Comparison of ENCODE assay signal across 8 cellular contexts in the genomic region with DNA sequence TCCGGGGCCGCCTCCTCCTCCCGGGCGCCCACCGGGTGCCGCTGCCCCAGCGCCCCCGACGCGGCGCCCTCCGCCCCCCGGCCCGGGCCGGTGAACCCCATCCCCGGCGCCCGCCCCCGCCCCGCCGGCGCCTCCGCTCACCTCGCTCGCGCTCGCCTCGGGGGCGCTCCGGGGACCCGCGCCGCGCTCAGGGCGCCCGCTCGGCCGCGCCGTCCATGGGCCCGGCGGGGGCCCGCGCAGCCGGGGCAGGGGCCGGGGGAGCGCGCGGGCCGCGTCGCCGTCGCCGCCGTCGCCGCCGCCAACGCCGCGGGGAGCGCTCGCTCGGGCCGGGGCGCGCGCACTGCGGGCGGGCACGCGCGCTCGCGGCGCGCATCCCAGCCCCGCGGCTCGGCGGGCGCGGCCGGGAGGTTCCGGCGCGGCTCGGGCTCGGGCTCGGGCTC. TPM values are rescaled to one million over a fixed set of nuclear protein-coding genes. Genes with fewer than 3 reads are reported as not detected.
DNase-seq lines count a peak whose midpoint lies in the region; ATAC-seq, FAIRE-seq and TF ChIP-seq lines count a peak whose summit lies in the region.

No MANE protein-coding gene starts in this region.

- H3K4me3 Mint-ChIP-seq in CD8-positive, alpha-beta memory T cell: no peak overlapping the region

- H3K4me1 Mint-ChIP-seq in CD8-positive, alpha-beta memory T cell: peaks cover 19 to 45% (median 24%) of the 10 kb centered on the region in 3 donors

- no peak for FAIRE-seq in kidney (lab: Jason Lieb, UNC)

- H3K27me3 Mint-ChIP-seq in CD8-positive, alpha-beta memory T cell: no peaks in the 10 kb centered on the region

- CTCF ChIA-PET in CD8-positive, alpha-beta memory T cell (lab: Charles Lee): interaction anchor here (1.3 to 13.9 kb wide), 2 partner anchors 25 to 122 kb away, joined by 5 to 152 read pairs; no protein-coding TSS in a partner anchor

- H3K27me3 ChIP-seq in CD8-positive, alpha-beta memory T cell (ENCODE audit: insufficient read depth, low read length, poor library complexity, severe bottlenecking): peaks cover 4% of the 10 kb centered on the region
- H3K27me3 ChIP-seq in NT2/D1 (ENCODE audit: insufficient read depth, insufficient read length) (peaks cover 47% of the 10 kb centered on the region), gastroesophageal sphincter (peaks cover 15% of the 10 kb centered on the region), sigmoid colon (no peaks in the 10 kb centered on the region)

- TF ChIP-seq POLR2A in gastroesophageal sphincter (IDR thresholded peaks at IDR 0.05): no peak
- TF ChIP-seq POLR2A in sigmoid colon (IDR thresholded peaks at IDR 0.05): no peak

- H3K4me3 ChIP-seq in CD8-positive, alpha-beta memory T cell (ENCODE audit: low read length): no peak overlapping the region
- H3K4me3 ChIP-seq in NT2/D1 (ENCODE audit: insufficient read length, low read depth) (peak overlapping the region; percentile 65), gastroesophageal sphincter (peak overlapping the region; percentile 55 to 73), sigmoid colon (peak overlapping the region; percentile 45 to 77 (median 56)), kidney (ENCODE audit: low read length in 2 of 2) (peak overlapping the region in 1 of 2 donors; percentile 53)

- no CpG with 5 or more reads among the region's 91 CpGs for WGBS in gastroesophageal sphincter (ENCODE audit: low coverage in 1 of 2), 2 donors
- 1% methylated on average over 91 of the region's 91 CpGs for WGBS in sigmoid colon, 2 donors

- H3K9ac ChIP-seq in NT2/D1 (ENCODE audit: insufficient read length, low read depth) (peak overlapping the region; percentile 90), kidney (ENCODE audit: low read length in 2 of 2) (no peak overlapping the region)

- no peaks in the 10 kb centered on the region for H3K9me3 ChIP-seq in CD8-positive, alpha-beta memory T cell (ENCODE audit: low read length)
- H3K9me3 ChIP-seq in NT2/D1 (ENCODE audit: insufficient read depth, low read length) (no peaks in the 10 kb centered on the region), gastroesophageal sphincter (no peaks in the 10 kb centered on the region), sigmoid colon (no peaks in the 10 kb centered on the region), kidney (ENCODE audit: control insufficient read depth in 1 of 2, low read length in 2 of 2) (no peaks in the 10 kb centered on the region)

- no peaks in the 10 kb centered on the region for H3K36me3 ChIP-seq in CD8-positive, alpha-beta memory T cell (ENCODE audit: insufficient read depth, low read length)
- H3K36me3 ChIP-seq in NT2/D1 (ENCODE audit: insufficient read depth, insufficient read length, low read length): peaks cover 11% of the 10 kb centered on the region
- no peaks in the 10 kb centered on the region for H3K36me3 ChIP-seq in gastroesophageal sphincter
- no peaks in the 10 kb centered on the region for H3K36me3 ChIP-seq in sigmoid colon
- no peaks in the 10 kb centered on the region for H3K36me3 ChIP-seq in kidney (ENCODE audit: control insufficient read depth in 1 of 2, insufficient read depth in 2 of 2, low read length in 2 of 2)

- H3K36me3 Mint-ChIP-seq in CD8-positive, alpha-beta memory T cell: peaks cover 0 to 3% (median 0%) of the 10 kb centered on the region in 3 donors

- peaks cover 35% of the 10 kb centered on the region for H3K4me1 ChIP-seq in CD8-positive, alpha-beta memory T cell (ENCODE audit: insufficient read depth, low read length)
- H3K4me1 ChIP-seq in NT2/D1 (ENCODE audit: insufficient read depth, insufficient read length): peaks cover 40% of the 10 kb centered on the region
- peaks cover 0 to 77% (median 33%) of the 10 kb centered on the region in 3 donors for H3K4me1 ChIP-seq in gastroesophageal sphincter
- H3K4me1 ChIP-seq in sigmoid colon: peaks cover 0 to 72% (median 62%) of the 10 kb centered on the region in 4 donors
- peaks cover 0 to 19% of the 10 kb centered on the region in 2 donors for H3K4me1 ChIP-seq in kidney (ENCODE audit: control insufficient read depth in 1 of 2, insufficient read depth in 1 of 2, low read depth in 1 of 2, low read length in 2 of 2)

- no peak for DNase-seq in CD8-positive, alpha-beta memory T cell
- DNase-seq in NT2/D1 (ENCODE audit: low read depth, low spot score): no peak
- DNase-seq in sigmoid colon: no peak
- DNase-seq in kidney: no peak
- no peak for DNase-seq in stimulated activated naive CD4-positive, alpha-beta T cell (lab: John Stamatoyannopoulos, UW)

- H3K27ac Mint-ChIP-seq in CD8-positive, alpha-beta memory T cell: no peak overlapping the region

- TF ChIP-seq EP300 in gastroesophageal sphincter (IDR thresholded peaks at IDR 0.05): no peak
- TF ChIP-seq EP300 in sigmoid colon (IDR thresholded peaks at IDR 0.05): no peak

- intact Hi-C loops in sigmoid colon (cut with DNase I) (loop anchor here (1.0 to 5.0 kb wide), 2 partner anchors 13 to 114 kb away; no protein-coding TSS in a partner anchor), kidney (cut with DNase I) (no loop called here)

- H3K9me3 Mint-ChIP-seq in CD8-positive, alpha-beta memory T cell: no peaks in the 10 kb centered on the region

- POLR2A ChIA-PET in CD8-positive, alpha-beta memory T cell (lab: Charles Lee): interaction anchor here (0.7 kb wide), 1 partner anchor 661 kb away, joined by 3 read pairs; a partner anchor contains a TSS

- H3K27ac ChIP-seq in CD8-positive, alpha-beta memory T cell (ENCODE audit: low read depth, low read length): peak overlapping the region; percentile 16
- H3K27ac ChIP-seq in gastroesophageal sphincter (peak overlapping the region; percentile 45 to 88 (median 84)), sigmoid colon (peak overlapping the region; percentile 80 to 99 (median 83)), kidney (ENCODE audit: low read depth in 2 of 2, low read length in 2 of 2) (no peak overlapping the region)

- TF ChIP-seq CTCF in gastroesophageal sphincter (IDR thresholded peaks at IDR 0.05): no peak
- no peak for TF ChIP-seq CTCF in sigmoid colon (IDR thresholded peaks at IDR 0.05)
- TF ChIP-seq CTCF in kidney (IDR thresholded peaks at IDR 0.05; ENCODE audit: borderline replicate concordance, extremely low read depth, insufficient read depth): no peak

- ATAC-seq in gastroesophageal sphincter (no peak), GM21825 (IDR thresholded peaks at IDR 0.05; ENCODE audit: unreplicated experiment) (no peak), GM21576 (IDR thresholded peaks at IDR 0.05; ENCODE audit: unreplicated experiment) (no peak)

RNA-seq across cellular contexts. Expression of a gene that starts 0.3 kb away (rescaled TPM):
- 1 to 10 TPM; 2.3 to 4.0 TPM for total RNA-seq in CD8-positive, alpha-beta memory T cell
- 0.75 TPM for polyA plus RNA-seq in CD8-positive, alpha-beta memory T cell
- total RNA-seq in gastroesophageal sphincter (1 to 10 TPM; 3.3 to 7.8 (median 4.9) TPM), sigmoid colon (1 to 10 TPM in 3 of 4 donors, under 1 TPM in 1; 0.66 to 4.4 (median 2.1) TPM), kidney (9.1 TPM)
- polyA plus RNA-seq in sigmoid colon (10 to 100 TPM in 1 of 3 donors, 1 to 10 TPM in 2; 6.6 to 12.7 (median 7.0) TPM), kidney (ENCODE audit: insufficient read depth, low read depth, low replicate concordance) (1.9 TPM)

RNA-seq across cellular contexts. Expression of a gene that starts 13.3 kb away (rescaled TPM):
- not detected for total RNA-seq in CD8-positive, alpha-beta memory T cell
- not detected for polyA plus RNA-seq in CD8-positive, alpha-beta memory T cell
- total RNA-seq in gastroesophageal sphincter: not detected
- total RNA-seq in sigmoid colon: not detected
- polyA plus RNA-seq in sigmoid colon: not detected
- total RNA-seq in kidney: not detected
- not detected for polyA plus RNA-seq in kidney (ENCODE audit: insufficient read depth, low read depth, low replicate concordance)

RNA-seq across cellular contexts. Expression of a gene that starts 26.3 kb away (rescaled TPM):
- not detected for total RNA-seq in CD8-positive, alpha-beta memory T cell
- polyA plus RNA-seq in CD8-positive, alpha-beta memory T cell: 0.46 TPM
- total RNA-seq in gastroesophageal sphincter: not detected
- total RNA-seq in sigmoid colon: not detected
- polyA plus RNA-seq in sigmoid colon: under 1 TPM in 1 of 3 donors, not detected in 2; 0.29 TPM
- total RNA-seq in kidney: not detected
- not detected for polyA plus RNA-seq in kidney (ENCODE audit: insufficient read depth, low read depth, low replicate concordance)

RNA-seq across cellular contexts. Expression of a gene that starts 36.5 kb away (rescaled TPM):
- total RNA-seq in CD8-positive, alpha-beta memory T cell: not detected
- not detected for polyA plus RNA-seq in CD8-positive, alpha-beta memory T cell
- total RNA-seq in gastroesophageal sphincter: not detected
- not detected for total RNA-seq in sigmoid colon
- not detected for polyA plus RNA-seq in sigmoid colon
- not detected for total RNA-seq in kidney
- not detected for polyA plus RNA-seq in kidney (ENCODE audit: insufficient read depth, low read depth, low replicate concordance)

RNA-seq across cellular contexts. Expression of a gene that starts 50.2 kb away (rescaled TPM):
- not detected for total RNA-seq in CD8-positive, alpha-beta memory T cell
- not detected for polyA plus RNA-seq in CD8-positive, alpha-beta memory T cell
- total RNA-seq in gastroesophageal sphincter: not detected
- not detected for total RNA-seq in sigmoid colon
- polyA plus RNA-seq in sigmoid colon: not detected
- total RNA-seq in kidney: not detected
- not detected for polyA plus RNA-seq in kidney (ENCODE audit: insufficient read depth, low read depth, low replicate concordance)

Comparison
In these comparisons a context has a peak if more than half of its experiments do, and no peak if none do; other contexts are left out.
1. H3K27ac ChIP-seq: peak in CD8-positive, alpha-beta memory T cell (single experiment), gastroesophageal sphincter (4 of 4) and sigmoid colon (4 of 4); none in kidney (0 of 2).